9 cellular contexts compared by ENCODE assay signal in genomic region chr9:74379718-74380117, GRCh38.
DNase-seq lines count a peak whose midpoint lies in the region; ATAC-seq, FAIRE-seq and TF ChIP-seq lines count a peak whose summit lies in the region.
"Had no signal": no experiment of that assay in that cellular context is flagged by ENCODE, and none has a peak within 500 bp of the region (broad histone marks: within the 10 kb centered on the region; RNA-seq: fewer than 3 reads in every experiment).

No MANE protein-coding gene starts in this region.

- H3K36me3 ChIP-seq in Panc1 (ENCODE audit: control insufficient read depth, insufficient read depth, low read length) (no peaks in the 10 kb centered on the region), psoas muscle (ENCODE audit: insufficient read depth in 1 of 2, low read depth in 1 of 2) (no peaks in the 10 kb centered on the region), gastroesophageal sphincter (no peaks in the 10 kb centered on the region)

- TF ChIP-seq EP300 in A549 (IDR thresholded peaks at IDR 0.05), result no peak
- no peak for TF ChIP-seq EP300 in gastroesophageal sphincter (IDR thresholded peaks at IDR 0.05)

- H3K27ac Mint-ChIP-seq in glutamatergic neuron (ENCODE audit: unreplicated experiment), result no peak overlapping the region
- H3K27ac Mint-ChIP-seq: activated naive CD8-positive, alpha-beta T cell had no signal

- no TSS peak for BruUV-seq in Panc1 (replicated peaks; lab: Mats Ljungman, UMichigan)

- CTCF ChIA-PET in A549 (lab: Yijun Ruan, JAX) (interaction anchor here (0.6 to 1.3 kb wide), 3 partner anchors 80 to 1178 kb away, joined by 3 to 5 read pairs (median 3); no protein-coding TSS in a partner anchor), Panc1 (lab: Charles Lee) (no interaction called here)

- H3K4me1 Mint-ChIP-seq in glutamatergic neuron (ENCODE audit: low read depth, unreplicated experiment), result peaks cover 1% of the 10 kb centered on the region

- TF ChIP-seq CTCF in A549 (IDR thresholded peaks at IDR 0.05) (0 out of 3 replicates have a peak, but pooled peaks have one; percentile 29), Panc1 (IDR thresholded peaks at IDR 0.05) (peak; percentile 27), glutamatergic neuron (IDR thresholded peaks at IDR 0.05; ENCODE audit: partially characterized antibody, unreplicated experiment) (no peak), psoas muscle (IDR thresholded peaks at IDR 0.05) (no peak), gastroesophageal sphincter (IDR thresholded peaks at IDR 0.05) (no peak)

- no peak for FAIRE-seq in A549 (lab: Jason Lieb, UNC)

- intact Hi-C loops in Panc1 (cut with micrococcal nuclease; ENCODE audit: unreplicated experiment), result loop anchor here (10.0 kb wide), 2 partner anchors 55 to 695 kb away; no protein-coding TSS in a partner anchor
- intact Hi-C loops in psoas muscle (cut with DNase I), result loop anchor here in 1 of 2 donors (5.0 kb wide), 1 partner anchor 137 kb away; no protein-coding TSS in a partner anchor

- H3K9me3 Mint-ChIP-seq in glutamatergic neuron (ENCODE audit: unreplicated experiment), result no peaks in the 10 kb centered on the region

- no peak overlapping the region for H3K4me3 ChIP-seq in A549
- no peak overlapping the region for H3K4me3 ChIP-seq in Panc1 (ENCODE audit: low read depth in 2 of 2, low read length in 2 of 2)
- no peak overlapping the region for H3K4me3 ChIP-seq in psoas muscle
- H3K4me3 ChIP-seq in gastroesophageal sphincter, result no peak overlapping the region

- TF ChIP-seq POLR2A in A549 (IDR thresholded peaks at IDR 0.05; ENCODE audit: low read length) (no peak), gastroesophageal sphincter (IDR thresholded peaks at IDR 0.05) (no peak)

- no peaks in the 10 kb centered on the region for H3K4me1 ChIP-seq in A549
- no peaks in the 10 kb centered on the region for H3K4me1 ChIP-seq in Panc1 (ENCODE audit: control insufficient read depth, insufficient read depth, low read length)
- H3K4me1 ChIP-seq in psoas muscle, result no peaks in the 10 kb centered on the region
- H3K4me1 ChIP-seq in gastroesophageal sphincter, result no peaks in the 10 kb centered on the region

- H3K27me3 ChIP-seq in Panc1 (ENCODE audit: control insufficient read depth, insufficient read depth, low read length), result no peaks in the 10 kb centered on the region
- H3K27me3 ChIP-seq in psoas muscle (ENCODE audit: insufficient read depth in 3 of 3, low read length in 2 of 3), result no peaks in the 10 kb centered on the region
- H3K27me3 ChIP-seq in gastroesophageal sphincter, result no peaks in the 10 kb centered on the region

- H3K27me3 Mint-ChIP-seq in glutamatergic neuron (ENCODE audit: unreplicated experiment), result no peaks in the 10 kb centered on the region

- DNase-seq in A549 (ENCODE audit: low read depth in 1 of 2, low spot score in 1 of 2) (peak; percentile 3 to 45), Panc1 (ENCODE audit: low read depth, low spot score) (peak; percentile 5), glutamatergic neuron (peak; percentile 19), psoas muscle (no peak), GM03348 (ENCODE audit: low spot score) (no peak)

- no peak overlapping the region for H3K4me3 Mint-ChIP-seq in glutamatergic neuron (ENCODE audit: unreplicated experiment)
- H3K4me3 Mint-ChIP-seq: activated naive CD8-positive, alpha-beta T cell had no signal

- H3K27ac ChIP-seq in A549, result no peak overlapping the region
- H3K27ac ChIP-seq in Panc1 (ENCODE audit: low read length), result no peak overlapping the region
- no peak overlapping the region for H3K27ac ChIP-seq in psoas muscle
- no peak overlapping the region for H3K27ac ChIP-seq in gastroesophageal sphincter

- ATAC-seq in A549 (peak; percentile 71 to 87; a peak in 4 of 6 replicates), GM18517 (IDR thresholded peaks at IDR 0.05; ENCODE audit: unreplicated experiment) (peak; percentile 61), HG03565 (IDR thresholded peaks at IDR 0.05; ENCODE audit: unreplicated experiment) (peak; percentile 62), Panc1 (no peak), psoas muscle (no peak), gastroesophageal sphincter (no peak)

- H3K36me3 Mint-ChIP-seq in glutamatergic neuron (ENCODE audit: unreplicated experiment), result no peaks in the 10 kb centered on the region
- H3K36me3 Mint-ChIP-seq: activated naive CD8-positive, alpha-beta T cell had no signal

- WGBS in A549 (ENCODE audit: missing lambda C conversion rate), result 6% methylated on average over 2 of the region's 2 CpGs
- 56 to 64% (median 63%) methylated on average over 2 of the region's 2 CpGs for WGBS in psoas muscle, 3 donors
- WGBS in gastroesophageal sphincter (ENCODE audit: low coverage in 1 of 2), 2 donors, result 46 to 71% methylated on average over 2 of the region's 2 CpGs

- no peaks in the 10 kb centered on the region for H3K9me3 ChIP-seq in A549
- no peaks in the 10 kb centered on the region for H3K9me3 ChIP-seq in Panc1 (ENCODE audit: control insufficient read depth, insufficient read depth, low read depth, low read length)
- no peaks in the 10 kb centered on the region for H3K9me3 ChIP-seq in psoas muscle
- H3K9me3 ChIP-seq in gastroesophageal sphincter, result no peaks in the 10 kb centered on the region

- TF ChIP-seq RAD21 in A549 (conservative IDR thresholded peaks at IDR 0.05 in 1 of 2, IDR thresholded peaks at IDR 0.05 in 1 of 2), result peak; percentile 21 to 57; a peak in 2 of 5 replicates

- in situ Hi-C loops in Panc1 (cut with HindIII; ENCODE audit: low pct_unique_long_range_greater_than_20kb, low sequenced_read_pairs), result no loop called here

- no peak overlapping the region for H3K4me2 ChIP-seq in A549

- POLR2A ChIA-PET in A549 (lab: Yijun Ruan, JAX), result no interaction called here
- POLR2A ChIA-PET in Panc1 (lab: Charles Lee), result no interaction called here

TF ChIP-seq in A549, 52 proteins besides CTCF, POLR2A, EP300 and RAD21:
- TF ChIP-seq SMC3 (IDR thresholded peaks at IDR 0.05), result 0 out of 3 replicates have a peak, but pooled peaks have one; percentile 20
- no peak for TF ChIP-seq ZFP36 (IDR thresholded peaks at IDR 0.05; ENCODE audit: borderline replicate concordance, partially characterized antibody)
TF ChIP-seq in A549: peak in this region for 1.

Comparison
In these comparisons a context has a peak if more than half of its experiments do, and no peak if none do; other contexts are left out.
1. ATAC-seq: peak in A549 (2 of 2), GM18517 (single experiment) and HG03565 (single experiment); none in Panc1 (single experiment), psoas muscle (0 of 4) and gastroesophageal sphincter (single experiment).
2. DNase-seq: peak in A549 (2 of 2), Panc1 (single experiment) and glutamatergic neuron (single experiment); none in psoas muscle (0 of 2) and GM03348 (single experiment).
3. CTCF ChIP-seq: peak in A549 (single experiment) and Panc1 (single experiment); none in glutamatergic neuron (single experiment), psoas muscle (single experiment) and gastroesophageal sphincter (0 of 4).